ENCODE assay signal across 1 cellular context in genomic region chr18:36067118-36067957, GRCh38.
TF ChIP-seq lines count a peak whose summit lies in the region.

A gene with protein sequence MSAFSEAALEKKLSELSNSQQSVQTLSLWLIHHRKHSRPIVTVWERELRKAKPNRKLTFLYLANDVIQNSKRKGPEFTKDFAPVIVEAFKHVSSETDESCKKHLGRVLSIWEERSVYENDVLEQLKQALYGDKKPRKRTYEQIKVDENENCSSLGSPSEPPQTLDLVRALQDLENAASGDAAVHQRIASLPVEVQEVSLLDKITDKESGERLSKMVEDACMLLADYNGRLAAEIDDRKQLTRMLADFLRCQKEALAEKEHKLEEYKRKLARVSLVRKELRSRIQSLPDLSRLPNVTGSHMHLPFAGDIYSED (minus strand): TSS chr18:36067559. CDS start chr18:36067404, 155 bp downstream.

TF ChIP-seq in K562, 482 proteins besides CTCF, POLR2A, EP300 and RAD21 (continued from another document and continues in another):
- TF ChIP-seq, protein P1, sequence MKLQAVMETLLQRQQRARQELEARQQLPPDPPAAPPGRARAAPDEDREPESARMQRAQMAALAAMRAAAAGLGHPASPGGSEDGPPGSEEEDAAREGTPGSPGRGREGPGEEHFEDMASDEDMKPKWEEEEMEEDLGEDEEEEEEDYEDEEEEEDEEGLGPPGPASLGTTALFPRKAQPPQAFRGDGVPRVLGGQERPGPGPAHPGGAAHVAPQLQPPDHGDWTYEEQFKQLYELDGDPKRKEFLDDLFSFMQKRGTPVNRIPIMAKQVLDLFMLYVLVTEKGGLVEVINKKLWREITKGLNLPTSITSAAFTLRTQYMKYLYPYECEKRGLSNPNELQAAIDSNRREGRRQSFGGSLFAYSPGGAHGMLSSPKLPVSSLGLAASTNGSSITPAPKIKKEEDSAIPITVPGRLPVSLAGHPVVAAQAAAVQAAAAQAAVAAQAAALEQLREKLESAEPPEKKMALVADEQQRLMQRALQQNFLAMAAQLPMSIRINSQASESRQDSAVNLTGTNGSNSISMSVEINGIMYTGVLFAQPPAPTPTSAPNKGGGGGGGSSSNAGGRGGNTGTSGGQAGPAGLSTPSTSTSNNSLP (IDR thresholded peaks at IDR 0.05; ENCODE audit: borderline replicate concordance, low read depth, low read length) = 0 out of 2 replicates have a peak, but pooled peaks have one; percentile 28
- peak; percentile 91 for TF ChIP-seq POLR2B (IDR thresholded peaks at IDR 0.05; ENCODE audit: low read depth, partially characterized antibody)
- no peak for TF ChIP-seq SRSF1 (IDR thresholded peaks at IDR 0.05; ENCODE audit: low read depth, low read length)
- TF ChIP-seq ZNF696 (CRISPR knock-in tag; conservative IDR thresholded peaks at IDR 0.05) = no peak
- peak; percentile 16; the same call in 1 of the 2 replicates for TF ChIP-seq EHMT2 (IDR thresholded peaks at IDR 0.05)
- no peak for TF ChIP-seq NELFE (IDR thresholded peaks at IDR 0.05; ENCODE audit: insufficient read depth, insufficient read length)
- 0 out of 2 replicates have a peak, but pooled peaks have one; percentile 4 for TF ChIP-seq ERF (CRISPR knock-in tag; IDR thresholded peaks at IDR 0.05)
- 0 out of 2 replicates have a peak, but pooled peaks have one; percentile 63 for TF ChIP-seq ZBED1 (IDR thresholded peaks at IDR 0.05)
- TF ChIP-seq FOSL1 (tag; conservative IDR thresholded peaks at IDR 0.05) = peak; percentile 79
- TF ChIP-seq ZNF277 (CRISPR knock-in tag; IDR thresholded peaks at IDR 0.05; ENCODE audit: borderline replicate concordance) = no peak
- TF ChIP-seq, protein P2, sequence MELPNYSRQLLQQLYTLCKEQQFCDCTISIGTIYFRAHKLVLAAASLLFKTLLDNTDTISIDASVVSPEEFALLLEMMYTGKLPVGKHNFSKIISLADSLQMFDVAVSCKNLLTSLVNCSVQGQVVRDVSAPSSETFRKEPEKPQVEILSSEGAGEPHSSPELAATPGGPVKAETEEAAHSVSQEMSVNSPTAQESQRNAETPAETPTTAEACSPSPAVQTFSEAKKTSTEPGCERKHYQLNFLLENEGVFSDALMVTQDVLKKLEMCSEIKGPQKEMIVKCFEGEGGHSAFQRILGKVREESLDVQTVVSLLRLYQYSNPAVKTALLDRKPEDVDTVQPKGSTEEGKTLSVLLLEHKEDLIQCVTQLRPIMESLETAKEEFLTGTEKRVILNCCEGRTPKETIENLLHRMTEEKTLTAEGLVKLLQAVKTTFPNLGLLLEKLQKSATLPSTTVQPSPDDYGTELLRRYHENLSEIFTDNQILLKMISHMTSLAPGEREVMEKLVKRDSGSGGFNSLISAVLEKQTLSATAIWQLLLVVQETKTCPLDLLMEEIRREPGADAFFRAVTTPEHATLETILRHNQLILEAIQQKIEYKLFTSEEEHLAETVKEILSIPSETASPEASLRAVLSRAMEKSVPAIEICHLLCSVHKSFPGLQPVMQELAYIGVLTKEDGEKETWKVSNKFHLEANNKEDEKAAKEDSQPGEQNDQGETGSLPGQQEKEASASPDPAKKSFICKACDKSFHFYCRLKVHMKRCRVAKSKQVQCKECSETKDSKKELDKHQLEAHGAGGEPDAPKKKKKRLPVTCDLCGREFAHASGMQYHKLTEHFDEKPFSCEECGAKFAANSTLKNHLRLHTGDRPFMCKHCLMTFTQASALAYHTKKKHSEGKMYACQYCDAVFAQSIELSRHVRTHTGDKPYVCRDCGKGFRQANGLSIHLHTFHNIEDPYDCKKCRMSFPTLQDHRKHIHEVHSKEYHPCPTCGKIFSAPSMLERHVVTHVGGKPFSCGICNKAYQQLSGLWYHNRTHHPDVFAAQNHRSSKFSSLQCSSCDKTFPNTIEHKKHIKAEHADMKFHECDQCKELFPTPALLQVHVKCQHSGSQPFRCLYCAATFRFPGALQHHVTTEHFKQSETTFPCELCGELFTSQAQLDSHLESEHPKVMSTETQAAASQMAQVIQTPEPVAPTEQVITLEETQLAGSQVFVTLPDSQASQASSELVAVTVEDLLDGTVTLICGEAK (IDR thresholded peaks at IDR 0.05) = peak; percentile 81
- TF ChIP-seq, protein P2 (CRISPR knock-in tag; IDR thresholded peaks at IDR 0.05) = no peak
- TF ChIP-seq PURB (CRISPR knock-in tag; IDR thresholded peaks at IDR 0.05; ENCODE audit: low read depth) = no peak
- TF ChIP-seq MBD1 (CRISPR knock-in tag; IDR thresholded peaks at IDR 0.05) = no peak
- TF ChIP-seq, protein P3, sequence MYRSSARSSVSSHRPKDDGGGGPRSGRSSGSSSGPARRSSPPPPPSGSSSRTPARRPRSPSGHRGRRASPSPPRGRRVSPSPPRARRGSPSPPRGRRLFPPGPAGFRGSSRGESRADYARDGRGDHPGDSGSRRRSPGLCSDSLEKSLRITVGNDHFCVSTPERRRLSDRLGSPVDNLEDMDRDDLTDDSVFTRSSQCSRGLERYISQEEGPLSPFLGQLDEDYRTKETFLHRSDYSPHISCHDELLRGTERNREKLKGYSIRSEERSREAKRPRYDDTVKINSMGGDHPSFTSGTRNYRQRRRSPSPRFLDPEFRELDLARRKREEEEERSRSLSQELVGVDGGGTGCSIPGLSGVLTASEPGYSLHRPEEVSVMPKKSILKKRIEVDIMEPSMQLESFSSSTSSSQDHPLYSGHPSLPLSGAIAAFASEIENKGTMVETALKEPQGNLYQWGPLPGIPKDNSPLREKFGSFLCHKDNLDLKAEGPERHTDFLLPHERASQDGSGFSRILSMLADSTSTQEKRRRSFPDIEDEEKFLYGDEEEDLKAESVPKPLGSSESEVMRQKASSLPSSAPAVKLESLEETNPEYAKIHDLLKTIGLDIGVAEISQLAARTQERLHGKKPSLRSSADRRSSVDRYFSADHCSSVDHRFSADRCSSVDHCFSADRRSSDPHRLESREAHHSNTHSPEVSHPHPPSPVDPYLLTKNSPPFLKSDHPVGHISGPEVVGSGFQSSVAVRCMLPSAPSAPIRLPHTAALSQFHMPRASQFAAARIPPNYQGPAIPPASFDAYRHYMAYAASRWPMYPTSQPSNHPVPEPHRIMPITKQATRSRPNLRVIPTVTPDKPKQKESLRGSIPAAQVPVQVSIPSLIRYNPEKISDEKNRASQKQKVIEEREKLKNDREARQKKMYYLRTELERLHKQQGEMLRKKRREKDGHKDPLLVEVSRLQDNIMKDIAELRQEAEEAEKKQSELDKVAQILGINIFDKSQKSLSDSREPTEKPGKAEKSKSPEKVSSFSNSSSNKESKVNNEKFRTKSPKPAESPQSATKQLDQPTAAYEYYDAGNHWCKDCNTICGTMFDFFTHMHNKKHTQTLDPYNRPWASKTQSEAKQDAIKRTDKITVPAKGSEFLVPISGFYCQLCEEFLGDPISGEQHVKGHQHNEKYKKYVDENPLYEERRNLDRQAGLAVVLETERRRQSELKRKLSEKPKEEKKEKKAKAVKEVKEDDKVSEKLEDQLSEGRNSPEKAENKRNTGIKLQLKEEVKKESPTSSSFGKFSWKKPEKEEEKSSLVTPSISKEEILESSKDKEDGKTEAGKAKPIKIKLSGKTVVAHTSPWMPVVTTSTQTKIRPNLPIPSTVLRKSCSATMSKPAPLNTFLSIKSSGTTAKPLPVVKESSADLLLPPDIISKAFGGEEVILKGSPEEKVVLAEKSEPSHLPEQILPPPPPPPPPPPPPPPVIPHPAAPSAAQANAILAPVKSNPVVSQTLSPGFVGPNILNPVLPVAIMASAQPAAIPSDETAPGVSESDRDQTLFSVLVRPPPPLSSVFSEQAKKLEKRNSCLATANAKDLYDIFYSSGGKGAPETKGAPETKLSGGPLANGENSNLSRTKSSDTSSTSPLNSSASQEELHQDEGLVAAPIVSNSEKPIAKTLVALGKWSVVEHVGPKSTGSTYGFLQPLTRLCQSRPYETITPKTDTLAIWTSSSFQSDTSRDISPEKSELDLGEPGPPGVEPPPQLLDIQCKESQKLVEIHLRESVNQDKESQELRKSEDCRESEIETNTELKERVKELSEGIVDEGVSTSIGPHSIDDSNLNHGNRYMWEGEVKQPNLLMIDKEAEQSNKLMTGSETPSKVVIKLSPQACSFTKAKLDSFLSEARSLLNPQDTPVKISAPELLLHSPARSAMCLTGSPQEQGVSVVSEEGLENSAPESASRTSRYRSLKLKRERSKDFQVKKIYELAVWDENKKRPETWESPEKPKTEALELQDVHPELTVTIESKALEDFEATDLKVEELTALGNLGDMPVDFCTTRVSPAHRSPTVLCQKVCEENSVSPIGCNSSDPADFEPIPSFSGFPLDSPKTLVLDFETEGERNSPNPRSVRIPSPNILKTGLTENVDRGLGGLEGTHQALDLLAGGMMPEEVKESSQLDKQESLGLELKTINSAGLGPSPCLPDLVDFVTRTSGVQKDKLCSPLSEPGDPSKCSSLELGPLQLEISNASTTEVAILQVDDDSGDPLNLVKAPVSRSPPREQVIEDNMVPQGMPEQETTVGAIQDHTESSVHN (IDR thresholded peaks at IDR 0.05; ENCODE audit: borderline replicate concordance in 1 of 2, low read depth in 1 of 2) = no peak
- TF ChIP-seq, protein P4, sequence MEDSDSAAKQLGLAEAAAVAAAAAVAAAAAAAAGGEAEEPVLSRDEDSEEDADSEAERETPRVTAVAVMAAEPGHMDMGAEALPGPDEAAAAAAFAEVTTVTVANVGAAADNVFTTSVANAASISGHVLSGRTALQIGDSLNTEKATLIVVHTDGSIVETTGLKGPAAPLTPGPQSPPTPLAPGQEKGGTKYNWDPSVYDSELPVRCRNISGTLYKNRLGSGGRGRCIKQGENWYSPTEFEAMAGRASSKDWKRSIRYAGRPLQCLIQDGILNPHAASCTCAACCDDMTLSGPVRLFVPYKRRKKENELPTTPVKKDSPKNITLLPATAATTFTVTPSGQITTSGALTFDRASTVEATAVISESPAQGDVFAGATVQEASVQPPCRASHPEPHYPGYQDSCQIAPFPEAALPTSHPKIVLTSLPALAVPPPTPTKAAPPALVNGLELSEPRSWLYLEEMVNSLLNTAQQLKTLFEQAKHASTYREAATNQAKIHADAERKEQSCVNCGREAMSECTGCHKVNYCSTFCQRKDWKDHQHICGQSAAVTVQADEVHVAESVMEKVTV (CRISPR knock-in tag; IDR thresholded peaks at IDR 0.05) = no peak
- TF ChIP-seq MYC (IDR thresholded peaks at IDR 0.05; ENCODE audit: low read depth, low read length) = peak; percentile 83
- TF ChIP-seq MYC (CRISPR knock-in tag; IDR thresholded peaks at IDR 0.05; ENCODE audit: borderline replicate concordance, low read depth) = peak; percentile 76; the same call in 1 of the 2 replicates
- TF ChIP-seq SAP30 (IDR thresholded peaks at IDR 0.05; ENCODE audit: borderline replicate concordance, insufficient read depth, low read depth, low read length, poor library complexity, severe bottlenecking) = peak; percentile 94
- no peak for TF ChIP-seq TCF7L2 (IDR thresholded peaks at IDR 0.05; ENCODE audit: low read depth, low read length)
- no peak for TF ChIP-seq U2AF1 (optimal IDR thresholded peaks at IDR 0.05; ENCODE audit: low read depth, low read length)
- TF ChIP-seq, protein P5, sequence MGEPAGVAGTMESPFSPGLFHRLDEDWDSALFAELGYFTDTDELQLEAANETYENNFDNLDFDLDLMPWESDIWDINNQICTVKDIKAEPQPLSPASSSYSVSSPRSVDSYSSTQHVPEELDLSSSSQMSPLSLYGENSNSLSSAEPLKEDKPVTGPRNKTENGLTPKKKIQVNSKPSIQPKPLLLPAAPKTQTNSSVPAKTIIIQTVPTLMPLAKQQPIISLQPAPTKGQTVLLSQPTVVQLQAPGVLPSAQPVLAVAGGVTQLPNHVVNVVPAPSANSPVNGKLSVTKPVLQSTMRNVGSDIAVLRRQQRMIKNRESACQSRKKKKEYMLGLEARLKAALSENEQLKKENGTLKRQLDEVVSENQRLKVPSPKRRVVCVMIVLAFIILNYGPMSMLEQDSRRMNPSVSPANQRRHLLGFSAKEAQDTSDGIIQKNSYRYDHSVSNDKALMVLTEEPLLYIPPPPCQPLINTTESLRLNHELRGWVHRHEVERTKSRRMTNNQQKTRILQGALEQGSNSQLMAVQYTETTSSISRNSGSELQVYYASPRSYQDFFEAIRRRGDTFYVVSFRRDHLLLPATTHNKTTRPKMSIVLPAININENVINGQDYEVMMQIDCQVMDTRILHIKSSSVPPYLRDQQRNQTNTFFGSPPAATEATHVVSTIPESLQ (CRISPR knock-in tag; IDR thresholded peaks at IDR 0.05) = 0 out of 2 replicates have a peak, but pooled peaks have one; percentile 68
- TF ChIP-seq NONO (IDR thresholded peaks at IDR 0.05; ENCODE audit: low read depth in 2 of 2, low read length in 1 of 2) = no peak
- no peak for TF ChIP-seq HLTF (IDR thresholded peaks at IDR 0.05)
